ENCODE assay signal across 9 cellular contexts in the genomic region with DNA sequence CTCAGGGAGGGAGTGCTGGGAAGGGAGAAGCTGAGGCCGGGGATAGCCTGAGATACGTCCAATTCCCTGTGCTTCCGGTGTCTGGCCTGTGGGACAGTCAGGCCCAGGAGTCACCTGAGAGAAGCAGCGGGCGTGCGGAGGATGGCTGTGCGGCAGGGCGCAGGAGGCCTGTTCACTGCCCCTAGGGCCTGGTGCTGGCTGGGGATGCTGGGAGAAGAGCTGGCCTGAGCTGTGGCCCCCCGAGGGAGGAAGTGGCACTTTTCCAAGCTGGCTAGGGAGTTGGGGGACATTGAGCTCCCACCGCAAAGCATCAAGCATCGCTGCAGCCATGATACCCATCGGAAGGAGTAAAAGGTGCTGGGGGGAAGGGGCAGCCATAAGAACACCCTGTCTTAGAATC.
"Had no signal": no experiment of that assay in that cellular context is flagged by ENCODE, and none has a peak within 500 bp of the region (broad histone marks: within the 10 kb centered on the region; RNA-seq: fewer than 3 reads in every experiment).

No MANE protein-coding gene starts in this region.

- H3K4me3 Mint-ChIP-seq: HFFc6, IgD-negative memory B cell had no signal

- H3K4me3 ChIP-seq: GM23248, HAP-1 had no signal

- H2AFZ ChIP-seq: GM23248 had no signal

- H3K27me3 Mint-ChIP-seq: IgD-negative memory B cell had no signal

- H3K9me3 ChIP-seq: HAP-1 had no signal

- H3K4me1 ChIP-seq: HAP-1 had no signal

- ATAC-seq: HCT116, HepG2 had no signal

- H3K27ac Mint-ChIP-seq: HFFc6, IgD-negative memory B cell had no signal

- H3K27ac ChIP-seq: GM23248, HL-60 had no signal

- H3K9ac ChIP-seq: GM23248 had no signal

- H3K9me3 Mint-ChIP-seq: HFFc6, IgD-negative memory B cell had no signal

- H3K36me3 ChIP-seq: HAP-1 had no signal

- DNase-seq: GM23248, GOT3, H7, HFFc6 had no signal
